ENCODE assay signal across 8 cellular contexts in the genomic region with DNA sequence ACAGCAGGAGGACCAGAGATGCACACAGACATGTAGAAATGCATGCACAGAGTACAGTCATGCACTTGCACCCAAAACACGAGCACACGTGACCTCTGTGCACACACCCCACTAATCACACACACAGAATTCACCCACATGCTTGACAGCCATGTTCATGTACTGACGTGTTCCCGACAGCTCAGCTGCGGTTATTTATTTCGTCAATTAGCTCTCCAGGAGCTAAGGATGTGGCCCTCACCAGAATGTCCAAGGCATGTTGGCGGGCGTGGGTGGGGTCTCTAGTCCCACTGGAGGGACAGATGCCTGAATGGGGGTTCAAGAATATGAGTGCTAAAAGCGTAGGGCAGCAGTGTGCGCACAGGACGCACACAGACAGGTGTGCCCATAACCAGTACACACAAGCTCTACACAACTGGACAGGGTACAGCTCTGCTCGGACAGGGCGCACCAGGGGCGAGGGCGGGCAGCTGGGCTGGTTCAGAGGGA. TPM values are rescaled to one million over a fixed set of nuclear protein-coding genes. Genes with fewer than 3 reads are reported as not detected.
A peak's percentile ranks its signal among the peaks of the same experiment; 100 is the strongest.
DNase-seq lines count a peak whose midpoint lies in the region; ATAC-seq, FAIRE-seq and TF ChIP-seq lines count a peak whose summit lies in the region.

No MANE protein-coding gene starts in this region.

- peaks cover 11% of the 10 kb centered on the region for H3K27me3 Mint-ChIP-seq in neural progenitor cell (ENCODE audit: insufficient read depth, low read depth)

- no peak overlapping the region for H3K23ac ChIP-seq in H1 (ENCODE audit: insufficient read length)

- H3K9me3 ChIP-seq in HCT116 (ENCODE audit: control insufficient read depth in 1 of 2, insufficient read depth in 1 of 2, low read depth in 1 of 2, low read length in 2 of 2) (no peaks in the 10 kb centered on the region), SJSA1 (replicated peaks) (no peaks in the 10 kb centered on the region), H1 (ENCODE audit: insufficient read depth in 2 of 2, low read depth in 1 of 2, low read length in 1 of 2) (no peaks in the 10 kb centered on the region), neural progenitor cell (ENCODE audit: low read depth) (no peaks in the 10 kb centered on the region)

- peak overlapping the region; percentile 72 for H2BK120ac ChIP-seq in H1 (replicated peaks; ENCODE audit: low read depth, low read length)

- peaks cover 4% of the 10 kb centered on the region; the same call in 1 of the 2 replicates for H3K79me1 ChIP-seq in H1 (ENCODE audit: low read depth, low read length)

- H2AK5ac ChIP-seq in H1 (ENCODE audit: low read depth, low read length): peak overlapping the region; percentile 70; the same call in 1 of the 2 replicates

- BruUV-seq in HCT116 (replicated peaks; lab: Mats Ljungman, UMichigan): no TSS peak

- H2BK5ac ChIP-seq in H1 (ENCODE audit: low read depth, low read length): no peak overlapping the region

- peak; percentile 41 for ATAC-seq in HCT116
- no peak for ATAC-seq in GM21367 (IDR thresholded peaks at IDR 0.05; ENCODE audit: unreplicated experiment)

- intact Hi-C loops in HCT116 (cut with micrococcal nuclease): loop anchor here (2.0 kb wide), 3 partner anchors 24 to 140 kb away; a partner anchor contains a TSS

- peak overlapping the region; percentile 46 for H3K27ac Mint-ChIP-seq in neural progenitor cell

- H2BK15ac ChIP-seq in H1 (ENCODE audit: low read length): peak overlapping the region; percentile 34; the same call in 1 of the 2 replicates

- H2BK20ac ChIP-seq in H1 (ENCODE audit: low read length): peak overlapping the region; percentile 3; the same call in 1 of the 2 replicates

- H3K9me2 ChIP-seq in HCT116 (ENCODE audit: insufficient read depth): no peaks in the 10 kb centered on the region

- 0 out of 2 replicates have a peak overlapping the region, but pooled peaks have one; percentile 52 for H3K18ac ChIP-seq in H1 (ENCODE audit: extremely low read depth, low read length)

- H2AFZ ChIP-seq in HCT116 (ENCODE audit: low read depth, low read length, poor library complexity, severe bottlenecking): no peak overlapping the region
- H2AFZ ChIP-seq in H1 (ENCODE audit: low read length): peak overlapping the region; percentile 80; the same call in 1 of the 2 replicates
- H2AFZ ChIP-seq in neural progenitor cell (replicated peaks): no peak overlapping the region

- POLR2A ChIA-PET in HCT116 (lab: Charles Lee): interaction anchor here (0.8 to 1.3 kb wide), 6 partner anchors 23 to 443 kb away, joined by 3 to 7 read pairs (median 4); a partner anchor contains a TSS
- POLR2A ChIA-PET in H1 (lab: Charles Lee; ENCODE audit: partially characterized antibody): interaction anchor here (0.7 to 1.9 kb wide), 17 partner anchors 10 to 242 kb away, joined by 3 to 13 read pairs (median 3); a partner anchor contains a TSS

- CTCF ChIA-PET in HCT116 (lab: Charles Lee) (interaction anchor here (0.5 to 2.2 kb wide), 16 partner anchors 22 to 449 kb away, joined by 3 to 17 read pairs (median 3); a partner anchor contains a TSS), H1 (lab: Charles Lee; ENCODE audit: partially characterized antibody) (interaction anchor here (0.6 to 2.0 kb wide), 37 partner anchors 10 to 457 kb away, joined by 3 to 17 read pairs (median 4); a partner anchor contains a TSS)

- H3K36me3 ChIP-seq in HCT116 (ENCODE audit: control insufficient read depth in 1 of 2, insufficient read depth in 2 of 2, low read length in 2 of 2) (peaks cover 10 to 18% of the 10 kb centered on the region in 2 experiments; a peak in 3 of 4 replicates), SJSA1 (peaks cover 26% of the 10 kb centered on the region), H1 (ENCODE audit: control insufficient read depth in 2 of 4, insufficient read depth in 4 of 4, low read length in 3 of 4) (peaks cover 2 to 15% (median 10%) of the 10 kb centered on the region in 4 experiments; a peak in 7 of 8 replicates), neural progenitor cell (no peaks in the 10 kb centered on the region)

- H3K36me3 Mint-ChIP-seq in neural progenitor cell: peaks cover 14% of the 10 kb centered on the region

- no peak for TF ChIP-seq RAD21 in HCT116 (IDR thresholded peaks at IDR 0.05; ENCODE audit: low read depth)
- no peak for TF ChIP-seq RAD21 in H1 (IDR thresholded peaks at IDR 0.05 in 1 of 2, conservative IDR thresholded peaks at IDR 0.05 in 1 of 2; ENCODE audit: low read depth in 2 of 2, low read length in 2 of 2)

- H3K4me1 ChIP-seq in HCT116 (ENCODE audit: control insufficient read depth in 1 of 2, insufficient read depth in 2 of 2, low read length in 2 of 2) (peaks cover 22 to 45% of the 10 kb centered on the region in 2 experiments), SJSA1 (replicated peaks) (peaks cover 35% of the 10 kb centered on the region), H1 (replicated peaks in 1 of 4; ENCODE audit: control insufficient read depth in 3 of 4, insufficient read depth in 4 of 4, low read length in 3 of 4) (peaks cover 4 to 24% (median 12%) of the 10 kb centered on the region in 4 experiments; a peak in 6 of 7 replicates), neural progenitor cell (peaks cover 18% of the 10 kb centered on the region)

- DNase-seq in DMS53 treated with DMSO at 0.1 percent for 48 hours (lab: John Stamatoyannopoulos, UW; ENCODE audit: unreplicated experiment) (peak; percentile 60), HCT116 (ENCODE audit: low read depth, low spot score) (no peak), SJSA1 (ENCODE audit: low read depth in 1 of 2, low spot score in 2 of 2) (no peak), H1 (ENCODE audit: low read depth in 1 of 2, low spot score in 2 of 2) (no peak), neural progenitor cell (ENCODE audit: low spot score) (no peak), medulla oblongata (ENCODE audit: extremely low spot score) (no peak), COLO668 (lab: John Stamatoyannopoulos, UW; ENCODE audit: unreplicated experiment) (no peak)

- no peak for FAIRE-seq in H1 (lab: Jason Lieb, UNC)

- RAD21 ChIA-PET in HCT116 (lab: Charles Lee; ENCODE audit: low non-redundant PET in 1 of 2, low total read pairs in 2 of 2, uncharacterized antibody in 2 of 2, unreplicated experiment in 2 of 2): no interaction called here

- peaks cover 14% of the 10 kb centered on the region for H3K23me2 ChIP-seq in H1 (ENCODE audit: low read depth, low read length)

- peak overlapping the region; percentile 76 for H4K8ac ChIP-seq in H1 (ENCODE audit: extremely low read depth, insufficient read depth, low read length)

- H4K91ac ChIP-seq in H1 (replicated peaks; ENCODE audit: insufficient read length, low read length): peak overlapping the region; percentile 99

- no peak for TF ChIP-seq POLR2A in HCT116 (IDR thresholded peaks at IDR 0.05; ENCODE audit: borderline replicate concordance, extremely low read depth, insufficient read depth, insufficient read length)
- no peak for TF ChIP-seq POLR2A in H1 (IDR thresholded peaks at IDR 0.05; ENCODE audit: control extremely low read depth in 1 of 2, low read depth in 2 of 2, low read length in 2 of 2)

- H3K4me1 Mint-ChIP-seq in neural progenitor cell: peaks cover 32% of the 10 kb centered on the region

- no peak for TF ChIP-seq CTCF in HCT116 (IDR thresholded peaks at IDR 0.05 in 2 of 3, conservative IDR thresholded peaks at IDR 0.05 in 1 of 3; ENCODE audit: borderline replicate concordance in 1 of 3, insufficient read depth in 1 of 3, low read depth in 2 of 3, low read length in 2 of 3)
- TF ChIP-seq CTCF in H1 (IDR thresholded peaks at IDR 0.05; ENCODE audit: control extremely low read depth in 1 of 3, insufficient read depth in 1 of 3, low read depth in 1 of 3, low read length in 3 of 3): no peak
- no peak for TF ChIP-seq CTCF in neural progenitor cell (IDR thresholded peaks at IDR 0.05)

- H3K56ac ChIP-seq in H1 (replicated peaks; ENCODE audit: insufficient read length, low read depth, low read length): peak overlapping the region; percentile 9

- peak overlapping the region; percentile 29 for H4K5ac ChIP-seq in H1 (ENCODE audit: insufficient read length, low read depth, low read length)

- H4K20me1 ChIP-seq in HCT116 (ENCODE audit: insufficient read depth): no peaks in the 10 kb centered on the region
- peaks cover 2 to 12% of the 10 kb centered on the region in 2 experiments for H4K20me1 ChIP-seq in H1 (replicated peaks in 1 of 2; ENCODE audit: control insufficient read depth in 1 of 2, insufficient read depth in 2 of 2, low read length in 2 of 2)
- H4K20me1 ChIP-seq in neural progenitor cell (ENCODE audit: low read depth): peaks cover 25% of the 10 kb centered on the region

- peaks cover 42% of the 10 kb centered on the region for H3K79me2 ChIP-seq in HCT116 (ENCODE audit: insufficient read depth, low read length)
- H3K79me2 ChIP-seq in H1 (ENCODE audit: control insufficient read depth in 1 of 2, insufficient read depth in 2 of 2, low read length in 2 of 2): peaks cover 0 to 20% of the 10 kb centered on the region in 2 experiments; a peak in 3 of 4 replicates
- H3K79me2 ChIP-seq in neural progenitor cell (ENCODE audit: low read depth): peaks cover 35% of the 10 kb centered on the region

- H3K4me2 ChIP-seq in HCT116 (ENCODE audit: low read length) (peak overlapping the region; percentile 79), H1 (ENCODE audit: insufficient read depth in 1 of 2, low read depth in 2 of 2, low read length in 2 of 2) (peak overlapping the region; percentile 62 to 89), neural progenitor cell (peak overlapping the region; percentile 96)

- H3K4ac ChIP-seq in H1 (replicated peaks; ENCODE audit: insufficient read length, low read depth, low read length): peak overlapping the region; percentile 96

- H2BK12ac ChIP-seq in H1 (ENCODE audit: low read depth, low read length): peak overlapping the region; percentile 52; the same call in 1 of the 2 replicates

- no peak overlapping the region for H3K14ac ChIP-seq in H1 (ENCODE audit: insufficient read length)

- H3K9me3 Mint-ChIP-seq in neural progenitor cell: no peaks in the 10 kb centered on the region

- peak overlapping the region; percentile 69 for H3K27ac ChIP-seq in HCT116 (ENCODE audit: low read depth, low read length)
- H3K27ac ChIP-seq in SJSA1: no peak overlapping the region
- H3K27ac ChIP-seq in H1 (ENCODE audit: low read depth, low read length): no peak overlapping the region
- no peak overlapping the region for H3K27ac ChIP-seq in neural progenitor cell

- H3K4me3 ChIP-seq in HCT116 (replicated peaks in 1 of 2; ENCODE audit: low read depth in 1 of 2, low read length in 2 of 2) (peak overlapping the region; percentile 94 to 98), SJSA1 (peak overlapping the region; percentile 61), H1 (ENCODE audit: extremely low read depth in 1 of 4, insufficient read depth in 2 of 4, low read depth in 3 of 4, low read length in 4 of 4) (peak overlapping the region; percentile 68 to 89 (median 83); a peak in 6 of 8 replicates), neural progenitor cell (peak overlapping the region; percentile 86)

- H3K27me3 ChIP-seq in HCT116 (ENCODE audit: insufficient read depth, low read length) (no peaks in the 10 kb centered on the region), SJSA1 (replicated peaks) (peaks cover 6% of the 10 kb centered on the region; the same call in 1 of the 2 replicates), H1 (replicated peaks in 1 of 4; ENCODE audit: control insufficient read depth in 3 of 4, extremely low read depth in 1 of 4, insufficient read depth in 3 of 4, low read length in 3 of 4) (peaks cover 0 to 9% (median 2%) of the 10 kb centered on the region in 4 experiments; a peak in 3 of 7 replicates), neural progenitor cell (peaks cover 9% of the 10 kb centered on the region)

- peaks cover 44% of the 10 kb centered on the region for H3F3A ChIP-seq in neural progenitor cell (ENCODE audit: low read depth)

- 83% methylated on average over 15 of the region's 15 CpGs; no CpG with 5 or more reads in 1 of the 2 experiments for WGBS in H1 (ENCODE audit: extremely low coverage in 1 of 2, insufficient coverage in 1 of 2, insufficient read length in 1 of 2, insufficient replicate concordance in 2 of 2, low coverage in 1 of 2, low lambda C conversion rate in 2 of 2, missing lambda C conversion rate in 1 of 2), 2 experiments

- TF ChIP-seq EP300 in H1 (IDR thresholded peaks at IDR 0.05; ENCODE audit: borderline replicate concordance in 1 of 2, low read depth in 2 of 2, low read length in 2 of 2): no peak

- peak overlapping the region; percentile 95 for H3K4me3 Mint-ChIP-seq in neural progenitor cell

- peak overlapping the region; percentile 80 for H3K9ac ChIP-seq in HCT116 (ENCODE audit: low read length)
- H3K9ac ChIP-seq in H1 (replicated peaks in 1 of 4; ENCODE audit: extremely low read depth in 1 of 4, low read depth in 3 of 4, low read length in 3 of 4): no peak overlapping the region
- no peak overlapping the region for H3K9ac ChIP-seq in neural progenitor cell

RNA-seq across cellular contexts. Expression of a gene that starts 0.6 kb away (rescaled TPM):
- 74.9 TPM for total RNA-seq in HCT116 (2021; ENCODE audit: unreplicated experiment)
- polyA plus RNA-seq in HCT116 (2012): 70.4 and 75.7 TPM in 2 replicates
- total RNA-seq in SJSA1 (2014; rRNA removed; shearing (Covaris generic)): 72.1 and 76.6 TPM in 2 replicates
- total RNA-seq in H1 (2021; fragmentation: NEBNext Ultra II Directional; extraction: Animal tissue kit (Norgen Biotek cat#: 25700)): 76.9 and 80.7 TPM in 2 replicates
- polyA plus RNA-seq in H1 (2011; rRNA removed): 27.9 and 42.8 TPM in 2 replicates
- 58.0 TPM for polyA plus RNA-seq in H1 (2011; cell fraction: cytosol; rRNA removed)
- 66.9 TPM for polyA plus RNA-seq in H1 (2011; cell fraction: nucleus; rRNA removed)
- 70.7 to 88.3 TPM (median 83.6 TPM) in 4 replicates for polyA plus RNA-seq in H1 (2012, experiment 1 of 2)
- polyA plus RNA-seq in H1 (2012, experiment 2 of 2): 54.3 TPM
- polyA plus RNA-seq in H1 (2013, experiment 1 of 2): 41.9 TPM
- polyA plus RNA-seq in H1 (2013, experiment 2 of 2): 38.8 TPM
- 44.2 and 52.8 TPM in 2 replicates for polyA minus RNA-seq in H1 (2011; rRNA and poly(A)+ RNA removed)
- 36.3 TPM for polyA minus RNA-seq in H1 (2011; cell fraction: cytosol; rRNA and poly(A)+ RNA removed)
- polyA minus RNA-seq in H1 (2011; cell fraction: nucleus; rRNA and poly(A)+ RNA removed): 23.1 TPM
- 51.9 and 77.0 TPM in 2 replicates for total RNA-seq in neural progenitor cell (ENCODE audit: low replicate concordance)

RNA-seq across cellular contexts. Expression of a gene that starts 0.9 kb away (rescaled TPM):
- total RNA-seq in HCT116 (2021; ENCODE audit: unreplicated experiment) (4.2 TPM), neural progenitor cell (ENCODE audit: low replicate concordance) (0.19 and 4.9 TPM in 2 replicates)
- 3.1 and 3.9 TPM in 2 replicates for polyA plus RNA-seq in HCT116 (2012)
- 0.41 and 0.47 TPM in 2 replicates for total RNA-seq in SJSA1 (2014; rRNA removed; shearing (Covaris generic))
- total RNA-seq in H1 (2021; fragmentation: NEBNext Ultra II Directional; extraction: Animal tissue kit (Norgen Biotek cat#: 25700)): 3.0 and 3.8 TPM in 2 replicates
- 5.2 and 6.4 TPM in 2 replicates for polyA plus RNA-seq in H1 (2011; rRNA removed)
- polyA plus RNA-seq in H1 (2011; cell fraction: cytosol; rRNA removed): 5.1 TPM
- polyA plus RNA-seq in H1 (2011; cell fraction: nucleus; rRNA removed): 32.2 TPM
- polyA plus RNA-seq in H1 (2012, experiment 1 of 2): 4.0 to 6.6 TPM (median 6.2 TPM) in 4 replicates
- polyA plus RNA-seq in H1 (2012, experiment 2 of 2): 4.8 TPM
- polyA plus RNA-seq in H1 (2013, experiment 1 of 2): 4.6 TPM
- 3.6 TPM for polyA plus RNA-seq in H1 (2013, experiment 2 of 2)
- 0.73 and 1.1 TPM in 2 replicates for polyA minus RNA-seq in H1 (2011; rRNA and poly(A)+ RNA removed)
- 1.6 TPM for polyA minus RNA-seq in H1 (2011; cell fraction: cytosol; rRNA and poly(A)+ RNA removed)
- polyA minus RNA-seq in H1 (2011; cell fraction: nucleus; rRNA and poly(A)+ RNA removed): 1.4 TPM

RNA-seq across cellular contexts. Expression of a gene that starts 10.6 kb away (rescaled TPM):
- total RNA-seq in HCT116 (2021; ENCODE audit: unreplicated experiment) (10.3 TPM), neural progenitor cell (ENCODE audit: low replicate concordance) (2.9 and 11.4 TPM in 2 replicates)
- 5.6 and 6.2 TPM in 2 replicates for polyA plus RNA-seq in HCT116 (2012)
- total RNA-seq in SJSA1 (2014; rRNA removed; shearing (Covaris generic)): 10.9 and 14.3 TPM in 2 replicates
- total RNA-seq in H1 (2021; fragmentation: NEBNext Ultra II Directional; extraction: Animal tissue kit (Norgen Biotek cat#: 25700)): 26.6 and 27.0 TPM in 2 replicates
- polyA plus RNA-seq in H1 (2011; rRNA removed): 7.3 and 10.6 TPM in 2 replicates
- 9.7 TPM for polyA plus RNA-seq in H1 (2011; cell fraction: cytosol; rRNA removed)
- polyA plus RNA-seq in H1 (2011; cell fraction: nucleus; rRNA removed): 51.0 TPM
- 16.0 to 22.5 TPM (median 19.3 TPM) in 4 replicates for polyA plus RNA-seq in H1 (2012, experiment 1 of 2)
- polyA plus RNA-seq in H1 (2012, experiment 2 of 2): 12.0 TPM
- 9.5 TPM for polyA plus RNA-seq in H1 (2013, experiment 1 of 2)
- polyA plus RNA-seq in H1 (2013, experiment 2 of 2): 9.1 TPM
- 4.1 and 5.5 TPM in 2 replicates for polyA minus RNA-seq in H1 (2011; rRNA and poly(A)+ RNA removed)
- 8.4 TPM for polyA minus RNA-seq in H1 (2011; cell fraction: cytosol; rRNA and poly(A)+ RNA removed)
- 9.1 TPM for polyA minus RNA-seq in H1 (2011; cell fraction: nucleus; rRNA and poly(A)+ RNA removed)

RNA-seq across cellular contexts. Expression of a gene that starts 24.1 kb away (rescaled TPM):
- 54.2 TPM for total RNA-seq in HCT116 (2021; ENCODE audit: unreplicated experiment)
- polyA plus RNA-seq in HCT116 (2012): 67.3 and 79.7 TPM in 2 replicates
- total RNA-seq in SJSA1 (2014; rRNA removed; shearing (Covaris generic)): 10.3 and 22.7 TPM in 2 replicates
- total RNA-seq in H1 (2021; fragmentation: NEBNext Ultra II Directional; extraction: Animal tissue kit (Norgen Biotek cat#: 25700)): 36.5 and 37.4 TPM in 2 replicates
- 91.2 and 106 TPM in 2 replicates for polyA plus RNA-seq in H1 (2011; rRNA removed)
- 73.4 TPM for polyA plus RNA-seq in H1 (2011; cell fraction: cytosol; rRNA removed)
- polyA plus RNA-seq in H1 (2011; cell fraction: nucleus; rRNA removed): 243 TPM
- 35.1 to 52.8 TPM (median 52.1 TPM) in 4 replicates for polyA plus RNA-seq in H1 (2012, experiment 1 of 2)
- 34.5 TPM for polyA plus RNA-seq in H1 (2012, experiment 2 of 2)
- 26.4 TPM for polyA plus RNA-seq in H1 (2013, experiment 1 of 2)
- 24.2 TPM for polyA plus RNA-seq in H1 (2013, experiment 2 of 2)
- 26.5 and 36.3 TPM in 2 replicates for polyA minus RNA-seq in H1 (2011; rRNA and poly(A)+ RNA removed)
- polyA minus RNA-seq in H1 (2011; cell fraction: cytosol; rRNA and poly(A)+ RNA removed): 28.2 TPM
- 52.8 TPM for polyA minus RNA-seq in H1 (2011; cell fraction: nucleus; rRNA and poly(A)+ RNA removed)
- total RNA-seq in neural progenitor cell (ENCODE audit: low replicate concordance): 10.8 and 22.7 TPM in 2 replicates

RNA-seq across cellular contexts. Expression of a gene that starts 55.6 kb away (rescaled TPM):
- total RNA-seq in HCT116 (2021; ENCODE audit: unreplicated experiment) (2.5 TPM), neural progenitor cell (ENCODE audit: low replicate concordance) (0.04 and 0.96 TPM in 2 replicates)
- polyA plus RNA-seq in HCT116 (2012): 0.47 and 0.61 TPM in 2 replicates
- total RNA-seq in SJSA1 (2014; rRNA removed; shearing (Covaris generic)): 0.24 and 0.94 TPM in 2 replicates
- 0.52 and 0.61 TPM in 2 replicates for total RNA-seq in H1 (2021; fragmentation: NEBNext Ultra II Directional; extraction: Animal tissue kit (Norgen Biotek cat#: 25700))
- polyA plus RNA-seq in H1 (2011; rRNA removed): 0.39 and 0.96 TPM in 2 replicates
- polyA plus RNA-seq in H1 (2011; cell fraction: cytosol; rRNA removed): 0.36 TPM
- 2.6 TPM for polyA plus RNA-seq in H1 (2011; cell fraction: nucleus; rRNA removed)
- 0.10 to 0.39 TPM (median 0.25 TPM) in 4 replicates for polyA plus RNA-seq in H1 (2012, experiment 1 of 2)
- polyA plus RNA-seq in H1 (2012, experiment 2 of 2): 0.13 TPM
- polyA plus RNA-seq in H1 (2013, experiment 1 of 2): 0.57 TPM
- polyA plus RNA-seq in H1 (2013, experiment 2 of 2): 0.40 TPM
- 0.29 and 0.41 TPM in 2 replicates for polyA minus RNA-seq in H1 (2011; rRNA and poly(A)+ RNA removed)
- polyA minus RNA-seq in H1 (2011; cell fraction: cytosol; rRNA and poly(A)+ RNA removed): 0.22 TPM
- polyA minus RNA-seq in H1 (2011; cell fraction: nucleus; rRNA and poly(A)+ RNA removed): 2.3 TPM
